Comparison of ENCODE assay signal across 10 cellular contexts in the genomic region with DNA sequence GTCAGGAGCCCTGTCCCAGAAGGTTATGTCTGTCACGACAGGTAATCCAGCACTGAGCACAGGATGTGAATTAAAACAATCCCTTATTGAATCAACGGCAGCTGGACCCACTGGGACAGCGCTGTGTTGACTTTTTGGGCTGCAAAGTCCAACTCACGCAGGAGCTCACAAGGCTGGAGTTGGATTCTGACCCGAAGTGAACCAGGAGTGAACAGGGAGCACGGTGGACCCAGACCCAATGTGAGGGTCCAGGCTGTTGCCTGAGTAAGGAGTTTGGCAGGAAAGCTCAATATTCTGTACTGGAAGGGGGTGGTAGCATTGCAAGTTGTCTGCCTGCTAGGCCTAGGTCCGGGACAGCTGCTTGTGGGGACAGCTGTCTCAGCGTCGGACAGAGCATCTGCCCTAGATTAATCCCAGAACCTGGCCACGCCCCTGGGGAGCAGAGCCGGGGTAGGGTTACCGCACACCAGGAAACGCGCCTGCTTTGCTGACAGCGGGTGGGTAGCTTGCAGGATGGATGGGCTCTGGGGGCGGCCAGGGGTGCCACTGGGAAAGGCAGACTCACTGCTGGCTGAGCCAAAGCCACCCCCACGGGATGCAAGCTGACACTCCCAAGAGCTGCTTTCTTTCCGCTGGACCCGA. TPM values are rescaled to one million over a fixed set of nuclear protein-coding genes. Genes with fewer than 3 reads are reported as not detected.
A peak's percentile ranks its signal among the peaks of the same experiment; 100 is the strongest.
DNase-seq lines count a peak whose midpoint lies in the region; ATAC-seq and TF ChIP-seq lines count a peak whose summit lies in the region.
"Had no signal": no experiment of that assay in that cellular context is flagged by ENCODE, and none has a peak within 500 bp of the region (broad histone marks: within the 10 kb centered on the region; RNA-seq: fewer than 3 reads in every experiment).

No MANE protein-coding gene starts in this region.

- H2AFZ ChIP-seq in GM23248: peak overlapping the region; percentile 50

- no peak overlapping the region for H3K4me3 Mint-ChIP-seq in CD14-positive monocyte

- ATAC-seq in GM18858 (IDR thresholded peaks at IDR 0.05; ENCODE audit: unreplicated experiment) (no peak), GM19467 (IDR thresholded peaks at IDR 0.05; ENCODE audit: unreplicated experiment) (no peak)

- H3K27ac Mint-ChIP-seq in CD14-positive monocyte: no peak overlapping the region

- no peaks in the 10 kb centered on the region for H3K36me3 Mint-ChIP-seq in CD14-positive monocyte

- intact Hi-C loops in CD14-positive monocyte (cut with micrococcal nuclease): no loop called here

- peaks cover 8% of the 10 kb centered on the region for H3K4me1 Mint-ChIP-seq in CD14-positive monocyte

- WGBS in GM23248 (ENCODE audit: low coverage in 1 of 2, low lambda C conversion rate in 2 of 2, missing lambda C conversion rate in 2 of 2), 2 experiments: 18% methylated on average over 19 of the region's 19 CpGs
- WGBS in mesodermal cell (ENCODE audit: insufficient coverage in 2 of 2), 2 experiments: 77 to 78% methylated on average over 19 of the region's 19 CpGs

- no peaks in the 10 kb centered on the region for H3F3A ChIP-seq in GM23248 (ENCODE audit: insufficient read depth)

- peaks cover 0 to 8% (median under 1%) of the 10 kb centered on the region in 7 donors for H3K9me3 Mint-ChIP-seq in CD14-positive monocyte

- H3K79me2 ChIP-seq in GM23248 (ENCODE audit: insufficient read depth): no peaks in the 10 kb centered on the region

- H3K36me3 ChIP-seq in GM23248 (ENCODE audit: low read depth): no peaks in the 10 kb centered on the region
- no peaks in the 10 kb centered on the region for H3K36me3 ChIP-seq in SJCRH30
- H3K36me3 ChIP-seq in mesodermal cell (ENCODE audit: control insufficient read depth, insufficient read depth, low read length): peaks cover 2% of the 10 kb centered on the region

- H3K4me1 ChIP-seq in GM23248 (ENCODE audit: insufficient read depth): peaks cover 4% of the 10 kb centered on the region; the same call in 1 of the 2 replicates
- H3K4me1 ChIP-seq in SJCRH30: peaks cover 34% of the 10 kb centered on the region
- H3K4me1 ChIP-seq in mesodermal cell (ENCODE audit: control insufficient read depth, insufficient read depth, low read length, poor library complexity, severe bottlenecking): peaks cover 19% of the 10 kb centered on the region

- H3K4me3 ChIP-seq in AG09309 (ENCODE audit: control insufficient read depth, low read depth, low read length) (peak overlapping the region; percentile 15), GM23248 (peak overlapping the region; percentile 62), SJCRH30 (peak overlapping the region; percentile 13), mesodermal cell (ENCODE audit: extremely low read depth, insufficient read depth, low read length, poor library complexity, severe bottlenecking) (no peak overlapping the region)

- H3K9me3 ChIP-seq in GM23248 (ENCODE audit: low read depth) (no peaks in the 10 kb centered on the region), SJCRH30 (replicated peaks) (peaks cover under 1% of the 10 kb centered on the region; the same call in 1 of the 2 replicates), mesodermal cell (ENCODE audit: control insufficient read depth, low read length) (peaks cover 5% of the 10 kb centered on the region)

- H3K9ac ChIP-seq in GM23248: no peak overlapping the region

- H3K27ac ChIP-seq in GM23248: no peak overlapping the region
- peak overlapping the region; percentile 80 for H3K27ac ChIP-seq in SJCRH30
- peak overlapping the region; percentile 43 for H3K27ac ChIP-seq in mesodermal cell (ENCODE audit: low read depth, low read length, severe bottlenecking)

- peaks cover 18 to 35% (median 19%) of the 10 kb centered on the region in 3 donors for H3K27me3 Mint-ChIP-seq in CD14-positive monocyte (ENCODE audit: low read depth in 3 of 3)

- peaks cover 14% of the 10 kb centered on the region; the same call in 1 of the 2 replicates for H3K27me3 ChIP-seq in GM23248 (replicated peaks; ENCODE audit: insufficient read depth)
- H3K27me3 ChIP-seq in SJCRH30: no peaks in the 10 kb centered on the region

- TF ChIP-seq CTCF in AG09309 (IDR thresholded peaks at IDR 0.05; ENCODE audit: control insufficient read depth, insufficient read depth, low read depth, low read length, missing control alignments) (no peak), CD14-positive monocyte (IDR thresholded peaks at IDR 0.05) (no peak)

- in situ Hi-C loops in GM23248 (cut with MboI): no loop called here

- DNase-seq in AG09309 (ENCODE audit: low read depth) (no peak), GM23248 (peak; percentile 68), SJCRH30 (peak; percentile 99), CD14-positive monocyte (ENCODE audit: low spot score) (no peak), ureter (ENCODE audit: low spot score) (no peak)
- DNase-seq: amygdala, NCI-H1092 had no signal

- no peaks in the 10 kb centered on the region for H3K9me2 ChIP-seq in GM23248 (ENCODE audit: insufficient read depth)

- peak overlapping the region; percentile 85 for H3K4me2 ChIP-seq in GM23248 (ENCODE audit: unreplicated experiment)

- no peaks in the 10 kb centered on the region for H4K20me1 ChIP-seq in GM23248 (ENCODE audit: insufficient read depth)

RNA-seq across cellular contexts. Expression of gene COL26A1, which starts 24.0 kb away (rescaled TPM):
- total RNA-seq in GM23248 (2014; rRNA removed; shearing (Covaris generic)): 1.6 TPM in 1 of 2 replicates, not detected in the other
- polyA plus RNA-seq in GM23248 (2016; fragmentation: Nextera tagmentation; extraction: Ambion mirVana) (not detected in 2 replicates), CD14-positive monocyte (not detected)
- 0.05 and 0.10 TPM in 2 replicates for total RNA-seq in SJCRH30 (2014; rRNA removed; shearing (Covaris generic))
- polyA plus RNA-seq in mesodermal cell (2013, experiment 1 of 2): 57.4 TPM
- polyA plus RNA-seq in mesodermal cell (2013, experiment 2 of 2): 42.9 TPM
- total RNA-seq in ureter: not detected

Comparison
In these comparisons a context has a peak if more than half of its experiments do, and no peak if none do; other contexts are left out.
1. DNase-seq: peak in GM23248 (single experiment) and SJCRH30 (2 of 2); none in AG09309 (single experiment), CD14-positive monocyte (single experiment) and ureter (single experiment).